ENCODE assay signal across 8 cellular contexts in the genomic region with DNA sequence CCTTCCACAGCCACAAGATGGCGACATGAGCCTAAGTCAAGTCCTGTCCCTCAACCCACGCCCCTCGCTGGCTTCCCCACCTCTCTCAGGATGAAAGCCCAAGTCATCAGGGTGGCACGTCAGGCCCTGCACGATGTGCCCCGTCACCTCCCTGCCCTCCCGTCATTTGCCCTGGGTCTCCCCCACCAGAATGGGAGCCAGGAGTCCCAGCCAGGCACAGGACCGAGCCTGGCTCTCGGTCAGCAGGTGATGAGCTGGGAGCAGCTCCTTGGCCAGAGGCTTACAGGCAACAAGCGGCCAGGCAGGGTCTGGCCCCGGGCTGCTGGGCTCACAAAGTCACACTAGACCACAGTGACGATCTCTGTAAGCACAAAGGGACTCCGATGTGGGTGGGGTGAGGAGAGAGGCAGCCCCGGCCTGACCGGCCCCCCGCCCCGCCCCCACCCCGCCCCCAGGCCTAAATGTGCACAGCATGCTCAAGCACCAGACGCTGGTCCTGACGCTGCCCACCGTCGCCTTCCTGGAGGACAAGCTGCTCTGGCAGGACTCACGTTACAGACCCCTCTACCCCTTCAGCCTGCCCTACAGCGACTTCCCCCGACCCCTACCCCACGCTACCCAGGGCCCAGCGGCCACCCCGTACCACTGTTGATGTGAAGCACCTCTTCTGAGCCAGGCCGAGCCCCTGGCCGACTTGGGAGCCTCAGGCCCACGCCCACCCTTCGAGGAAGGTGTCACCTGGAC. TPM values are rescaled to one million over a fixed set of nuclear protein-coding genes. Genes with fewer than 3 reads are reported as not detected.
DNase-seq lines count a peak whose midpoint lies in the region; ATAC-seq and TF ChIP-seq lines count a peak whose summit lies in the region.

No MANE protein-coding gene starts in this region.

- POLR2A ChIA-PET in CD8-positive, alpha-beta memory T cell (lab: Charles Lee): interaction anchor here (0.6 to 1.0 kb wide), 3 partner anchors 26 to 1125 kb away, joined by 3 to 6 read pairs (median 4); a partner anchor contains a TSS

- peak; percentile 77 to 91 (median 79) for DNase-seq in CD8-positive, alpha-beta memory T cell
- DNase-seq in HuH-7.5 (ENCODE audit: low spot score) (peak; percentile 72), OCI-M1 (lab: John Stamatoyannopoulos, UW) (peak; percentile 98), activated T-cell treated with anti-CD3 and anti-CD28 coated beads for 1 hour (ENCODE audit: low read depth) (peak; percentile 76), esophagus squamous epithelium (lab: John Stamatoyannopoulos, UW) (no peak), natural killer cell (peak; percentile 73)

- no peaks in the 10 kb centered on the region for H3K9me3 ChIP-seq in CD8-positive, alpha-beta memory T cell (ENCODE audit: low read length)
- H3K9me3 ChIP-seq in esophagus squamous epithelium: no peaks in the 10 kb centered on the region

- peaks cover 9 to 49% (median 12%) of the 10 kb centered on the region in 3 donors for H3K36me3 Mint-ChIP-seq in CD8-positive, alpha-beta memory T cell
- H3K36me3 Mint-ChIP-seq in natural killer cell: peaks cover 9% of the 10 kb centered on the region
- peaks cover 38% of the 10 kb centered on the region for H3K36me3 Mint-ChIP-seq in stimulated activated memory B cell treated with anti-CD40 and anti-IgM and Interleukin-4, amounts not matched to agents 10 μg/mL and 1 μg/mL and 100 μg/mL, for 72 hours

- peak; percentile 81 to 96 (median 90) for ATAC-seq in natural killer cell
- ATAC-seq in stimulated activated memory B cell treated with anti-CD40 and anti-IgM and Interleukin-4, amounts not matched to agents 10 μg/mL and 1 μg/mL and 100 μg/mL, for 72 hours: peak; percentile 80
- ATAC-seq in HG03354 (IDR thresholded peaks at IDR 0.05; ENCODE audit: poor library complexity, severe bottlenecking, unreplicated experiment): no peak

- no peak overlapping the region for H3K27ac ChIP-seq in CD8-positive, alpha-beta memory T cell (ENCODE audit: low read depth, low read length)
- H3K27ac ChIP-seq in esophagus squamous epithelium: peak overlapping the region in 3 of 4 donors; percentile 9 to 49 (median 26)

- no peak for TF ChIP-seq POLR2A in esophagus squamous epithelium (IDR thresholded peaks at IDR 0.05)

- H3K36me3 ChIP-seq in CD8-positive, alpha-beta memory T cell (ENCODE audit: insufficient read depth, low read length): peaks cover 30% of the 10 kb centered on the region
- H3K36me3 ChIP-seq in esophagus squamous epithelium: peaks cover 12 to 52% (median 36%) of the 10 kb centered on the region in 3 donors

- no peak overlapping the region for H3K4me3 ChIP-seq in CD8-positive, alpha-beta memory T cell (ENCODE audit: low read length)
- no peak overlapping the region for H3K4me3 ChIP-seq in esophagus squamous epithelium

- H3K27me3 Mint-ChIP-seq in CD8-positive, alpha-beta memory T cell: no peaks in the 10 kb centered on the region
- H3K27me3 Mint-ChIP-seq in natural killer cell (ENCODE audit: low read depth in 2 of 2): no peaks in the 10 kb centered on the region
- no peaks in the 10 kb centered on the region for H3K27me3 Mint-ChIP-seq in stimulated activated memory B cell treated with anti-CD40 and anti-IgM and Interleukin-4, amounts not matched to agents 10 μg/mL and 1 μg/mL and 100 μg/mL, for 72 hours

- 12 to 30% methylated on average over 3 to 9 of the region's 32 CpGs for WGBS in esophagus squamous epithelium, 2 donors

- H3K9me3 Mint-ChIP-seq in CD8-positive, alpha-beta memory T cell: no peaks in the 10 kb centered on the region
- H3K9me3 Mint-ChIP-seq in natural killer cell: no peaks in the 10 kb centered on the region
- no peaks in the 10 kb centered on the region for H3K9me3 Mint-ChIP-seq in stimulated activated memory B cell treated with anti-CD40 and anti-IgM and Interleukin-4, amounts not matched to agents 10 μg/mL and 1 μg/mL and 100 μg/mL, for 72 hours

- CTCF ChIA-PET in CD8-positive, alpha-beta memory T cell (lab: Charles Lee): interaction anchor here (0.6 to 4.2 kb wide), 37 partner anchors 10 to 329 kb away, joined by 3 to 61 read pairs (median 4); a partner anchor contains a TSS

- H3K4me1 Mint-ChIP-seq in CD8-positive, alpha-beta memory T cell: peaks cover 0 to 23% (median 0%) of the 10 kb centered on the region in 3 donors
- peaks cover 0 to 7% of the 10 kb centered on the region in 2 donors for H3K4me1 Mint-ChIP-seq in natural killer cell
- H3K4me1 Mint-ChIP-seq in stimulated activated memory B cell treated with anti-CD40 and anti-IgM and Interleukin-4, amounts not matched to agents 10 μg/mL and 1 μg/mL and 100 μg/mL, for 72 hours: peaks cover 27% of the 10 kb centered on the region

- TF ChIP-seq CTCF in esophagus squamous epithelium (IDR thresholded peaks at IDR 0.05) (peak; percentile 41 to 73 (median 60)), natural killer cell (IDR thresholded peaks at IDR 0.05) (peak; percentile 71)

- intact Hi-C loops in esophagus squamous epithelium (cut with DNase I): loop anchor here (10.0 kb wide), 1 partner anchor 145 kb away; a partner anchor contains a TSS
- intact Hi-C loops in natural killer cell (cut with micrococcal nuclease): loop anchor here (1.0 kb wide), 1 partner anchor 130 kb away; no protein-coding TSS in a partner anchor

- no peaks in the 10 kb centered on the region for H3K4me1 ChIP-seq in CD8-positive, alpha-beta memory T cell (ENCODE audit: insufficient read depth, low read length)
- peaks cover 3 to 21% (median 13%) of the 10 kb centered on the region in 3 donors for H3K4me1 ChIP-seq in esophagus squamous epithelium

- peak overlapping the region in 1 of 7 donors; percentile 81 for H3K4me3 Mint-ChIP-seq in CD8-positive, alpha-beta memory T cell
- H3K4me3 Mint-ChIP-seq in natural killer cell: no peak overlapping the region
- H3K4me3 Mint-ChIP-seq in stimulated activated memory B cell treated with anti-CD40 and anti-IgM and Interleukin-4, amounts not matched to agents 10 μg/mL and 1 μg/mL and 100 μg/mL, for 72 hours: no peak overlapping the region

- peak overlapping the region in 3 of 8 donors; percentile 12 to 95 (median 38) for H3K27ac Mint-ChIP-seq in CD8-positive, alpha-beta memory T cell
- H3K27ac Mint-ChIP-seq in natural killer cell: no peak overlapping the region
- H3K27ac Mint-ChIP-seq in stimulated activated memory B cell treated with anti-CD40 and anti-IgM and Interleukin-4, amounts not matched to agents 10 μg/mL and 1 μg/mL and 100 μg/mL, for 72 hours: no peak overlapping the region

- H3K27me3 ChIP-seq in CD8-positive, alpha-beta memory T cell (ENCODE audit: insufficient read depth, low read length, poor library complexity, severe bottlenecking): no peaks in the 10 kb centered on the region
- H3K27me3 ChIP-seq in esophagus squamous epithelium: no peaks in the 10 kb centered on the region

RNA-seq across cellular contexts. Expression of a gene that starts 7.3 kb away (rescaled TPM):
- total RNA-seq in CD8-positive, alpha-beta memory T cell: 100 to 1,000 TPM; 149 to 152 TPM
- 42.8 TPM for polyA plus RNA-seq in CD8-positive, alpha-beta memory T cell
- total RNA-seq in esophagus squamous epithelium (100 to 1,000 TPM in 2 of 4 donors, 10 to 100 TPM in 2; 77.6 to 105 (median 92.6) TPM), natural killer cell (10 to 100 TPM; 34.5 to 41.6 (median 40.2) TPM)

RNA-seq across cellular contexts. Expression of a gene that starts 11.6 kb away (rescaled TPM):
- total RNA-seq in CD8-positive, alpha-beta memory T cell: 10 to 100 TPM; 65.8 to 66.8 TPM
- polyA plus RNA-seq in CD8-positive, alpha-beta memory T cell: 13.1 TPM
- total RNA-seq in esophagus squamous epithelium (10 to 100 TPM in 1 of 4 donors, 1 to 10 TPM in 3; 5.4 to 26.4 (median 7.7) TPM), natural killer cell (10 to 100 TPM; 33.1 to 73.7 (median 56.5) TPM)

RNA-seq across cellular contexts. Expression of a gene that starts 27.4 kb away (rescaled TPM):
- total RNA-seq in CD8-positive, alpha-beta memory T cell: under 1 TPM; 0.15 to 0.33 TPM
- 0.95 TPM for polyA plus RNA-seq in CD8-positive, alpha-beta memory T cell
- under 1 TPM in 2 of 4 donors, not detected in 2; 0.29 to 0.76 TPM for total RNA-seq in esophagus squamous epithelium
- total RNA-seq in natural killer cell: 1 to 10 TPM; 1.3 to 3.6 (median 3.0) TPM

RNA-seq across cellular contexts. Expression of a gene that starts 28.2 kb away (rescaled TPM):
- total RNA-seq in CD8-positive, alpha-beta memory T cell: 10 to 100 TPM; 18.4 to 19.9 TPM
- polyA plus RNA-seq in CD8-positive, alpha-beta memory T cell: 2.2 TPM
- total RNA-seq in esophagus squamous epithelium (1 to 10 TPM; 1.6 to 6.1 (median 3.3) TPM), natural killer cell (10 to 100 TPM in 1 of 3 donors, 1 to 10 TPM in 2; 6.8 to 12.6 (median 9.5) TPM)

RNA-seq across cellular contexts. Expression of a gene that starts 30.4 kb away (rescaled TPM):
- 1 to 10 TPM; 1.8 to 2.0 TPM for total RNA-seq in CD8-positive, alpha-beta memory T cell
- polyA plus RNA-seq in CD8-positive, alpha-beta memory T cell: not detected
- total RNA-seq in esophagus squamous epithelium (1 to 10 TPM in 2 of 4 donors, under 1 TPM in 1, not detected in 1; 0.12 to 1.6 (median 1.3) TPM), natural killer cell (1 to 10 TPM; 1.1 to 1.6 (median 1.5) TPM)
